17 cellular contexts compared by ENCODE assay signal in genomic region chr22:40552070-40552469, GRCh38.
"Had no signal": no experiment of that assay in that cellular context is flagged by ENCODE, and none has a peak within 500 bp of the region (broad histone marks: within the 10 kb centered on the region; RNA-seq: fewer than 3 reads in every experiment).

No MANE protein-coding gene starts in this region.

- H3K27ac ChIP-seq: epithelial cell of prostate, neutrophil, transverse colon had no signal

- DNase-seq: activated CD8-positive, alpha-beta T cell treated with anti-CD3 and anti-CD28 coated beads, Interleukin-2, amount 10 ng/mL, durations not matched to agents 7 days and 5 days; activated naive CD4-positive, alpha-beta T cell; central memory CD4-positive, alpha-beta T cell; cortex of kidney; effector memory CD4-positive, alpha-beta T cell; left colon; mammary epithelial cell; naive thymus-derived CD4-positive, alpha-beta T cell; posterior cingulate gyrus; small intestine; stimulated activated naive B cell treated with anti-CD40 and anti-IgM and Interleukin-4, amounts not matched to agents 10 μg/mL and 1 μg/mL and 100 μg/mL, for 72 hours; transverse colon had no signal

- H3K9me3 ChIP-seq: neutrophil had no signal

- H3K27me3 ChIP-seq: neutrophil, transverse colon had no signal

- H3K27me3 Mint-ChIP-seq: naive thymus-derived CD4-positive, alpha-beta T cell; stimulated activated naive B cell treated with anti-CD40 and anti-IgM and Interleukin-4, amounts not matched to agents 10 μg/mL and 1 μg/mL and 100 μg/mL, for 72 hours had no signal

- H3K27ac Mint-ChIP-seq: activated CD8-positive, alpha-beta T cell treated with anti-CD3 and anti-CD28 coated beads, Interleukin-2, amount 10 ng/mL, durations not matched to agents 7 days and 5 days; activated T-helper 1 cell treated with anti-CD3 and anti-CD28 coated beads, Interleukin-12 subunit alpha, Interleukin-12 subunit beta, Interleukin-2, Interleukin-4 antibody, amounts not matched to agents 30 ng/mL and 10 ng/mL and 1 ng/mL, durations not matched to agents 14 hours and 24 hours and 36 hours; T-helper 1 cell treated with Interleukin-12 subunit alpha and Interleukin-12 subunit beta and Interleukin-4 antibody, amounts not matched to agents 30 μg/mL and 1 μg/mL, for 36 hours had no signal

- H3K4me3 Mint-ChIP-seq: activated CD8-positive, alpha-beta T cell treated with anti-CD3 and anti-CD28 coated beads, Interleukin-2, amount 10 ng/mL, durations not matched to agents 7 days and 5 days; activated T-helper 1 cell treated with anti-CD3 and anti-CD28 coated beads, Interleukin-12 subunit alpha, Interleukin-12 subunit beta, Interleukin-2, Interleukin-4 antibody, amounts not matched to agents 30 ng/mL and 10 ng/mL and 1 ng/mL, durations not matched to agents 14 hours and 24 hours and 36 hours; stimulated activated naive B cell treated with anti-CD40 and anti-IgM and Interleukin-4, amounts not matched to agents 10 μg/mL and 1 μg/mL and 100 μg/mL, for 72 hours; T-helper 1 cell treated with Interleukin-12 subunit alpha and Interleukin-12 subunit beta and Interleukin-4 antibody, amounts not matched to agents 30 μg/mL and 1 μg/mL, for 36 hours had no signal

- H3K4me3 ChIP-seq: transverse colon had no signal

- ATAC-seq: activated CD8-positive, alpha-beta T cell treated with anti-CD3 and anti-CD28 coated beads, Interleukin-2, amount 10 ng/mL, durations not matched to agents 7 days and 5 days; left colon; naive thymus-derived CD4-positive, alpha-beta T cell; SK-N-SH treated with all-trans-retinoic acid at 6 μM for 48 hours; stimulated activated naive B cell treated with anti-CD40 and anti-IgM and Interleukin-4, amounts not matched to agents 10 μg/mL and 1 μg/mL and 100 μg/mL, for 72 hours had no signal

- H3K4me1 ChIP-seq: transverse colon had no signal
